In the genomic region with DNA sequence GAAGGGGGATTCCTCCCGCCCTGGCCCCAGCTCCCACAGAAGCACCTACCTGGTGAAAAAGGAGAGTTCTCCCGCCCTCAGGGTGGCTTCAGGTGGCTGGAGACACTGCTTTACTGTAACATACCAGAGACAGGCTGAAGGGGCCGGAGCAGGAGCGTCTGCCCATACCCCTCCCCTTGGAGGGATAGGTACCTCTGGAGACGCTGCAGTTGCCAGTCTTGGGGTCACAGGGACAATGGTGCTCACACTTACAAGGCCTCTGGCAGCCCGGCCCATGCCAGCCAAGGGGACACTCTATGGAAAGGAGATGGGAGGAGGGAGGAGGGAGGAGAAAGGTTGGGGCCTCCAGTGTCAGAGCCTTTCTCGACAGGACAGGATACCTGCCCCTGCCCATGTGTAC, we compare ENCODE assay signal across 32 cellular contexts. TPM values are rescaled to one million over a fixed set of nuclear protein-coding genes. Genes with fewer than 3 reads are reported as not detected.
"Had no signal": no experiment of that assay in that cellular context is flagged by ENCODE, and none has a peak within 500 bp of the region (broad histone marks: within the 10 kb centered on the region; RNA-seq: fewer than 3 reads in every experiment).

No MANE protein-coding gene starts in this region.

- H3K36me3 ChIP-seq: breast epithelium, cardiac muscle cell, colonic mucosa, WERI-Rb-1 had no signal

- H3K9me3 ChIP-seq: adrenal gland, ascending aorta, breast epithelium, colonic mucosa, esophagus squamous epithelium had no signal

- H3K4me3 ChIP-seq: adrenal gland, ascending aorta, breast epithelium, cardiac muscle cell, colonic mucosa, esophagus squamous epithelium had no signal

- H3K27ac ChIP-seq: adrenal gland, ascending aorta, breast epithelium, cardiac muscle cell, colonic mucosa, esophagus squamous epithelium, WERI-Rb-1 had no signal

- ATAC-seq: activated CD4-positive, CD25-positive, alpha-beta regulatory T cell treated with anti-CD3 and anti-CD28 coated beads, Interleukin-2, amount 50 U/mL, for 24 hours; activated CD8-positive, alpha-beta T cell treated with anti-CD3 and anti-CD28 coated beads for 36 hours; activated naive CD8-positive, alpha-beta T cell treated with anti-CD3 and anti-CD28 coated beads, Interleukin-2, amount 50 U/mL, for 24 hours had no signal

- H3K4me1 ChIP-seq: adrenal gland, ascending aorta, breast epithelium, colonic mucosa had no signal

- H3K27me3 ChIP-seq: adrenal gland, ascending aorta, breast epithelium, cardiac muscle cell, colonic mucosa, esophagus squamous epithelium had no signal

- DNase-seq: activated B cell treated with CpG ODN at 0.5 μM for 24 hours; activated CD4-positive, alpha-beta T cell treated with anti-CD3 and anti-CD28 coated beads for 48 hours; activated CD4-positive, alpha-beta T cell treated with anti-CD3 and anti-CD28 coated beads, Interleukin-2, amount 50 U/mL, for 1 hour; activated CD4-positive, alpha-beta T cell treated with anti-CD3 and anti-CD28 coated beads, Interleukin-2, amount 50 U/mL, for 48 hours; activated CD8-positive, alpha-beta memory T cell treated with anti-CD3 and anti-CD28 coated beads for 24 hours; activated CD8-positive, alpha-beta T cell treated with anti-CD3 and anti-CD28 coated beads for 36 hours; activated effector memory CD4-positive, alpha-beta T cell treated with anti-CD3 and anti-CD28 coated beads, Interleukin-2, amount 50 U/mL, for 16 hours; activated naive CD4-positive, alpha-beta T cell treated with anti-CD3 and anti-CD28 coated beads for 36 hours; activated naive CD8-positive, alpha-beta T cell treated with anti-CD3 and anti-CD28 coated beads for 36 hours; activated naive CD8-positive, alpha-beta T cell treated with anti-CD3 and anti-CD28 coated beads, Interleukin-2, amount 50 U/mL, for 24 hours; activated T-cell treated with anti-CD3 and anti-CD28 coated beads, Interleukin-2, amount 50 U/mL, for 4 hours; adrenal gland; amygdala; central memory CD4-positive, alpha-beta T cell; cerebellar nuclear complex; colonic mucosa; effector memory CD4-positive, alpha-beta T cell; endodermal cell; erythroblast; esophagus squamous epithelium; foreskin melanocyte; T-helper 2 cell; WERI-Rb-1 had no signal

RNA-seq across cellular contexts. Expression of gene C16orf89, which starts 38.7 kb away (rescaled TPM):
- total RNA-seq: activated B cell treated with CpG ODN at 0.5 μM for 24 hours; activated CD8-positive, alpha-beta T cell treated with anti-CD3 and anti-CD28 coated beads for 36 hours; activated naive CD4-positive, alpha-beta T cell treated with anti-CD3 and anti-CD28 coated beads for 36 hours; activated naive CD8-positive, alpha-beta T cell treated with anti-CD3 and anti-CD28 coated beads for 36 hours; activated T-cell treated with anti-CD3 and anti-CD28 coated beads, Interleukin-2, amount 50 U/mL, for 4 hours; activated T-helper 1 cell treated with anti-CD3 and anti-CD28 coated beads, Interleukin-12 subunit alpha, Interleukin-12 subunit beta, Interleukin-2, Interleukin-4 antibody, amounts not matched to agents 30 ng/mL and 10 ng/mL and 1 ng/mL, durations not matched to agents 14 hours and 24 hours and 36 hours; activated T-helper 2 cell treated with anti-CD3 and anti-CD28 coated beads, Interferon-gamma antibody, Interleukin-2, Interleukin-4, amounts not matched to agents 10 μg/mL and 5 μg/mL and 100 μg/mL, durations not matched to agents 14 hours and 24 hours and 36 hours; cardiac muscle cell; dermis microvascular lymphatic vessel endothelial cell; fibroblast of villous mesenchyme; T-helper 1 cell treated with Interleukin-12 subunit alpha and Interleukin-12 subunit beta and Interleukin-4 antibody, amounts not matched to agents 30 ng/mL and 1 ng/mL, for 36 hours had no signal
